ENCODE assay signal across 8 cellular contexts in genomic region chr14:53152909-53153701, GRCh38. TPM values are rescaled to one million over a fixed set of nuclear protein-coding genes. Genes with fewer than 3 reads are reported as not detected.
A peak's percentile ranks its signal among the peaks of the same experiment; 100 is the strongest.
DNase-seq lines count a peak whose midpoint lies in the region; ATAC-seq and TF ChIP-seq lines count a peak whose summit lies in the region.

Gene DDHD1, minus strand, starts transcription at chr14:53153323. Its CDS starts 225 bp downstream, at chr14:53153098.

- peak within 1 kb of the TSS; percentile 97 for H3K4me3 Mint-ChIP-seq in neural crest cell

- peak within 1 kb of the TSS; percentile 87 to 96 for H3K4me3 ChIP-seq in DND-41 (ENCODE audit: low read depth in 1 of 2, low read length in 2 of 2)
- no peak within 1 kb of the TSS for H3K4me3 ChIP-seq in KMS-11 (IDR thresholded peaks at IDR 0.05; ENCODE audit: insufficient read depth, low read depth, low read length)
- H3K4me3 ChIP-seq in fibroblast of villous mesenchyme (ENCODE audit: low read depth, low read length): peak within 1 kb of the TSS; percentile 86

- H3K4me2 ChIP-seq in DND-41 (ENCODE audit: insufficient read depth, low read length) (peak within 1 kb of the TSS; percentile 67), KMS-11 (peak within 1 kb of the TSS; percentile 66)

- H3K4me1 ChIP-seq in DND-41 (ENCODE audit: insufficient read depth, low read length) (peaks cover 39% of the 10 kb centered on the region), KMS-11 (ENCODE audit: low read depth, poor library complexity, severe bottlenecking) (peaks cover 31% of the 10 kb centered on the region)

- H3K27ac Mint-ChIP-seq in neural crest cell (ENCODE audit: unreplicated experiment): peak within 1 kb of the TSS; percentile 85

- no peak for TF ChIP-seq CTCF in DND-41 (IDR thresholded peaks at IDR 0.05; ENCODE audit: borderline replicate concordance, extremely low read depth, low read length, poor library complexity, severe bottlenecking)
- no peak for TF ChIP-seq CTCF in KMS-11 (conservative IDR thresholded peaks at IDR 0.05; ENCODE audit: low read depth, low read length)
- TF ChIP-seq CTCF in fibroblast of villous mesenchyme (IDR thresholded peaks at IDR 0.05; ENCODE audit: insufficient read depth, low read depth, low read length): no peak
- no peak for TF ChIP-seq CTCF in neural crest cell (conservative IDR thresholded peaks at IDR 0.05)

- H2AFZ ChIP-seq in DND-41 (ENCODE audit: low read depth, low read length) (peak within 1 kb of the TSS; percentile 74), KMS-11 (ENCODE audit: low read depth) (peak within 1 kb of the TSS; percentile 79)

- H3K36me3 ChIP-seq in DND-41 (ENCODE audit: insufficient read depth, low read length): peaks cover 22% of the 10 kb centered on the region; the same call in 1 of the 2 replicates
- no peaks in the 10 kb centered on the region for H3K36me3 ChIP-seq in KMS-11 (ENCODE audit: insufficient read depth)

- peak; percentile 80 for ATAC-seq in DND-41 (ENCODE audit: insufficient read depth, low read depth)
- peak; percentile 75 for ATAC-seq in GM21723 (IDR thresholded peaks at IDR 0.05; ENCODE audit: unreplicated experiment)

- H3K4me1 Mint-ChIP-seq in neural crest cell: peaks cover 29% of the 10 kb centered on the region

- H3K79me2 ChIP-seq in DND-41 (ENCODE audit: insufficient read depth, low read length): peaks cover 49% of the 10 kb centered on the region
- H3K79me2 ChIP-seq in KMS-11 (ENCODE audit: insufficient read depth, low read depth): peaks cover 40% of the 10 kb centered on the region

- no peaks in the 10 kb centered on the region for H3K9me3 ChIP-seq in DND-41 (ENCODE audit: insufficient read depth, low read length, severe bottlenecking)

- DNase-seq in DND-41 (peak; percentile 88), SHP77 (lab: John Stamatoyannopoulos, UW) (peak; percentile 76 to 81), fibroblast of villous mesenchyme (ENCODE audit: low read depth) (peak; percentile 73), neural crest cell (ENCODE audit: low read depth, low spot score) (peak; percentile 63), stromal cell of bone marrow (ENCODE audit: low read depth) (peak; percentile 32)
- DNase-seq in activated effector memory CD4-positive, alpha-beta T cell treated with anti-CD3 and anti-CD28 coated beads, Interleukin-2, amount 50 U/mL, for 16 hours: peak; percentile 95

- H3K9ac ChIP-seq in DND-41 (ENCODE audit: low read depth, low read length) (peak within 1 kb of the TSS; percentile 93), KMS-11 (peak within 1 kb of the TSS; percentile 73)

- H3K27me3 ChIP-seq in DND-41 (ENCODE audit: insufficient read depth, low read length, poor library complexity) (no peaks in the 10 kb centered on the region), KMS-11 (ENCODE audit: insufficient read depth, low read depth) (no peaks in the 10 kb centered on the region)

- H3K27me3 Mint-ChIP-seq in neural crest cell (ENCODE audit: low read depth): no peaks in the 10 kb centered on the region

- H3K9me3 Mint-ChIP-seq in neural crest cell: no peaks in the 10 kb centered on the region

- H4K20me1 ChIP-seq in DND-41 (ENCODE audit: insufficient read depth, low read length) (peaks cover 41% of the 10 kb centered on the region), KMS-11 (ENCODE audit: insufficient read depth) (peaks cover 7% of the 10 kb centered on the region; the same call in 1 of the 2 replicates)

- H3K36me3 Mint-ChIP-seq in neural crest cell (ENCODE audit: low read depth): no peaks in the 10 kb centered on the region

- H3K27ac ChIP-seq in DND-41 (ENCODE audit: low read length) (peak within 1 kb of the TSS; percentile 92), KMS-11 (peak within 1 kb of the TSS; percentile 68)

RNA-seq across cellular contexts. Expression of gene DDHD1, which starts in this region (rescaled TPM):
- 41.9 and 42.7 TPM in 2 replicates for total RNA-seq in fibroblast of villous mesenchyme
- total RNA-seq in neural crest cell: 17.9 and 18.0 TPM in 2 replicates

Comparison
In these comparisons a context has a peak if more than half of its experiments do, and no peak if none do; other contexts are left out.
1. DNase-seq: peak in every context shown above with its lines; median percentile 95 in activated effector memory CD4-positive, alpha-beta T cell treated with anti-CD3 and anti-CD28 coated beads, Interleukin-2, amount 50 U/mL, for 16 hours; 88 in DND-41; 78 in SHP77; 73 in fibroblast of villous mesenchyme; 63 in neural crest cell; 32 in stromal cell of bone marrow.